Comparison of ENCODE assay signal across 13 cellular contexts in genomic region chr2:127672341-127673303, GRCh38. TPM values are rescaled to one million over a fixed set of nuclear protein-coding genes. Genes with fewer than 3 reads are reported as not detected.
DNase-seq lines count a peak whose midpoint lies in the region; ATAC-seq and TF ChIP-seq lines count a peak whose summit lies in the region.
"Had no signal": no experiment of that assay in that cellular context is flagged by ENCODE, and none has a peak within 500 bp of the region (broad histone marks: within the 10 kb centered on the region; RNA-seq: fewer than 3 reads in every experiment).

No MANE protein-coding gene starts in this region.

- H3K9me3 ChIP-seq in esophagus (ENCODE audit: control insufficient read depth in 2 of 2, insufficient read depth in 1 of 2, low read depth in 1 of 2, low read length in 1 of 2) (no peaks in the 10 kb centered on the region), mucosa of descending colon (no peaks in the 10 kb centered on the region), stomach smooth muscle (ENCODE audit: control insufficient read depth in 2 of 2, low read length in 2 of 2) (no peaks in the 10 kb centered on the region)

- H3K4me3 ChIP-seq in esophagus (ENCODE audit: low read depth in 1 of 2, low read length in 2 of 2) (peak overlapping the region in 1 of 2 donors; percentile 47), mucosa of descending colon (no peak overlapping the region), stomach smooth muscle (ENCODE audit: low read length in 2 of 2) (peak overlapping the region; percentile 95 to 97)
- H3K4me3 ChIP-seq: BLaER1 treated with 17β-estradiol and CSF1 and Interleukin-3, amounts not matched to agents 10 nM and 100 nM had no signal

- peak overlapping the region; percentile 96 to 98 for H3K9ac ChIP-seq in stomach smooth muscle (ENCODE audit: low read length in 2 of 2)
- H3K9ac ChIP-seq: BLaER1 treated with 17β-estradiol and CSF1 and Interleukin-3, amounts not matched to agents 10 nM and 100 nM had no signal

- no peaks in the 10 kb centered on the region for H3K27me3 ChIP-seq in esophagus (ENCODE audit: control insufficient read depth in 1 of 2, insufficient read depth in 2 of 2, low read length in 2 of 2)
- H3K27me3 ChIP-seq in stomach smooth muscle (ENCODE audit: control insufficient read depth in 1 of 2, insufficient read depth in 2 of 2, low read length in 2 of 2), result no peaks in the 10 kb centered on the region

- intact Hi-C loops in mucosa of descending colon (cut with DNase I, micrococcal nuclease), result no loop called here

- peak; percentile 13 for DNase-seq in ELR (ENCODE audit: low read depth)
- no peak for DNase-seq in mucosa of descending colon
- no peak for DNase-seq in NCI-H1105 treated with DMSO at 0.1 percent for 48 hours (lab: John Stamatoyannopoulos, UW)
- DNase-seq in ACHN, result no peak
- DNase-seq: activated CD8-positive, alpha-beta memory T cell treated with anti-CD3 and anti-CD28 coated beads for 24 hours; glutamatergic neuron; MM.1S had no signal

- peak; percentile 7 for ATAC-seq in mucosa of descending colon
- no peak for ATAC-seq in GM18520 (IDR thresholded peaks at IDR 0.05; ENCODE audit: unreplicated experiment)
- ATAC-seq in HG03378 (IDR thresholded peaks at IDR 0.05; ENCODE audit: unreplicated experiment), result no peak

- WGBS in esophagus, 2 donors, result 65 to 70% methylated on average over 21 of the region's 21 CpGs

- peaks cover 2 to 5% of the 10 kb centered on the region in 2 donors for H3K4me1 ChIP-seq in esophagus (ENCODE audit: control insufficient read depth in 2 of 2, insufficient read depth in 2 of 2, low read length in 1 of 2)
- H3K4me1 ChIP-seq in mucosa of descending colon (ENCODE audit: low read depth), result peaks cover 6% of the 10 kb centered on the region
- peaks cover 59% of the 10 kb centered on the region for H3K4me1 ChIP-seq in stomach smooth muscle (ENCODE audit: control insufficient read depth, insufficient read depth, low read length)

- H3K36me3 ChIP-seq in esophagus (ENCODE audit: control insufficient read depth in 2 of 2, insufficient read depth in 2 of 2, low read length in 1 of 2) (no peaks in the 10 kb centered on the region), mucosa of descending colon (ENCODE audit: low read depth) (no peaks in the 10 kb centered on the region), stomach smooth muscle (ENCODE audit: control insufficient read depth in 2 of 2, insufficient read depth in 2 of 2, low read length in 2 of 2) (peaks cover 3 to 4% of the 10 kb centered on the region in 2 donors)
- H3K36me3 ChIP-seq: BLaER1 treated with 17β-estradiol and CSF1 and Interleukin-3, amounts not matched to agents 10 nM and 100 nM had no signal

- TF ChIP-seq CTCF in mucosa of descending colon (IDR thresholded peaks at IDR 0.05), result no peak

- in situ Hi-C loops in ACHN (cut with HindIII; ENCODE audit: low pct_ligation_motif_present, low pct_unique_long_range_greater_than_20kb, low sequenced_read_pairs), result no loop called here

- H3K27ac ChIP-seq in esophagus (ENCODE audit: low read depth in 2 of 2, low read length in 1 of 2), result peak overlapping the region; percentile 79 to 84
- peak overlapping the region; percentile 99 for H3K27ac ChIP-seq in stomach smooth muscle (ENCODE audit: low read length)
- H3K27ac ChIP-seq: BLaER1 treated with 17β-estradiol and CSF1 and Interleukin-3, amounts not matched to agents 10 nM and 100 nM had no signal

RNA-seq across cellular contexts. Expression of gene LIMS2, which starts 2.7 kb away (rescaled TPM):
- polyA plus RNA-seq in esophagus, result 10 to 100 TPM; 32.4 to 58.4 TPM
- total RNA-seq in mucosa of descending colon, result 100 to 1,000 TPM in 1 of 3 donors, 10 to 100 TPM in 2; 12.5 to 478 (median 29.9) TPM

RNA-seq across cellular contexts. Expression of gene GPR17, which starts 26.7 kb away (rescaled TPM):
- 1 to 10 TPM in 1 of 2 donors, under 1 TPM in 1; 0.26 to 1.6 TPM for polyA plus RNA-seq in esophagus
- under 1 TPM in 1 of 3 donors, not detected in 2; 0.51 TPM for total RNA-seq in mucosa of descending colon
- total RNA-seq: T-helper 2 cell treated with Interferon-gamma antibody and Interleukin-4, amounts not matched to agents 100 ng/mL and 5 ng/mL, for 36 hours had no signal

RNA-seq across cellular contexts. Expression of gene SFT2D3, which starts 28.7 kb away (rescaled TPM):
- polyA plus RNA-seq in esophagus, result 1 to 10 TPM; 3.8 to 4.2 TPM
- 1 to 10 TPM; 5.1 to 8.8 (median 8.1) TPM for total RNA-seq in mucosa of descending colon
